In the genomic region with DNA sequence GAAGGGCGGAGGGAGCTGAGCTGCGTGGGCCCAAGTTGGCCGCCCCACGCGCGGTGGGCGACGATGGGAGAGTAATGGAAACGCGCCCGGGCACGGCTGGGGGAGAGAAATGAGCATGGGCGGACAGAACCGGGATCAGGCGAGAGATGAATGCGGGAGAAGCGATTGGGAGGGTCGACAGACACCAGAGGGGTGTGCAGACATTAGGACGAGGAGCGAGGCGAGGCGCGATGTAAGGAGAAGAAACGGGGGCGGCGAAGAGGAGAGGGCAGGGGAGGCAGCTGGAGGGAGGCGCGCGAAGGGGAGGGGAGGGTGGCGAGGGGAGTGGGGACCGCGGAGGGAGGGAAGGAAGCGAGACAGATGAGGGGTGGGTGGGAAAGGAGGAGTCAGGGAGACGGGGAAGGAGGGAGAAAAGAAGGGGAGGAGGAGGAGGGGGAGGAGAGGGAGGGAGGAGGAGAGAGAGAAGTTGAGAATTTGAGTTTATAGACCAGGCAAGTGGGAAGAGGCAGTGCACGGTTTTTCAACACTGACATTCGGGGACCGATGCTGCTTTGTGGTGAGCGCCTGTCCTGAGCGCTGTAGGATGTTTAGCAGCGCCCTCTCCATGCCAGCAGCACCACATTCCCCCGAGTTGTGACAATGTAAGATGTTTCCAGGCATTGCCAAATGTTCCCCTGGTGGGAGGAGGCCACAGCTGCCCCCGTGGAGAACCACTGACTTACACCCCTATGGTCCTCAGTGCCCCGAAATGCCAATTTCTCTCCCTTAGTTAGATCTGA, we compare ENCODE assay signal across 13 cellular contexts. TPM values are rescaled to one million over a fixed set of nuclear protein-coding genes. Genes with fewer than 3 reads are reported as not detected.
DNase-seq lines count a peak whose midpoint lies in the region; ATAC-seq and TF ChIP-seq lines count a peak whose summit lies in the region.
"Had no signal": no experiment of that assay in that cellular context is flagged by ENCODE, and none has a peak within 500 bp of the region (broad histone marks: within the 10 kb centered on the region; RNA-seq: fewer than 3 reads in every experiment).

A gene (minus strand): TSS at position 256 of the 779 bp plus-strand sequence. CDS start 437 bp downstream, outside the sequence.

- H3K27ac Mint-ChIP-seq in GM23338 = no peak within 1 kb of the TSS
- no peak within 1 kb of the TSS for H3K27ac Mint-ChIP-seq in dendritic cell treated with granulocyte-macrophage colony-stimulating factor and Interleukin-4, amounts not matched to agents 40 ng/mL and 50 ng/mL, for 4 days

- no peaks in the 10 kb centered on the region; the same call in 2 of the 3 replicates for H3K36me3 Mint-ChIP-seq in GM23338 (ENCODE audit: low read depth)
- no peaks in the 10 kb centered on the region for H3K36me3 Mint-ChIP-seq in dendritic cell treated with granulocyte-macrophage colony-stimulating factor and Interleukin-4, amounts not matched to agents 40 ng/mL and 50 ng/mL, for 4 days (ENCODE audit: low read depth)

- no peaks in the 10 kb centered on the region for H4K20me1 ChIP-seq in GM23338 (replicated peaks; ENCODE audit: insufficient read depth)

- peak within 1 kb of the TSS; percentile 55 for H4K8ac ChIP-seq in neuronal stem cell (ENCODE audit: low read depth, low read length)

- no peaks in the 10 kb centered on the region for H3K36me3 ChIP-seq in GM23338 (ENCODE audit: insufficient read depth)
- H3K36me3 ChIP-seq in neuronal stem cell (replicated peaks in 1 of 2; ENCODE audit: control insufficient read depth in 2 of 2, insufficient read depth in 2 of 2, low read length in 2 of 2) = no peaks in the 10 kb centered on the region
- H3K36me3 ChIP-seq: neutrophil, tibial nerve had no signal

- TF ChIP-seq CTCF in GM23338 (conservative IDR thresholded peaks at IDR 0.05; ENCODE audit: low read depth in 2 of 2) = no peak; a peak in 1 of 4 replicates

- H3K9me3 Mint-ChIP-seq in GM23338 = no peaks in the 10 kb centered on the region; the same call in none of the 3 replicates
- H3K9me3 Mint-ChIP-seq in dendritic cell treated with granulocyte-macrophage colony-stimulating factor and Interleukin-4, amounts not matched to agents 40 ng/mL and 50 ng/mL, for 4 days = no peaks in the 10 kb centered on the region

- no peak within 1 kb of the TSS for H3K27ac ChIP-seq in GM23338 (ENCODE audit: low read depth)
- no peak within 1 kb of the TSS for H3K27ac ChIP-seq in neuronal stem cell (replicated peaks; ENCODE audit: low read length)
- H3K27ac ChIP-seq: neutrophil, VCaP had no signal

- H3K4me3 ChIP-seq in GM23338 = peak within 1 kb of the TSS; percentile 67
- peak within 1 kb of the TSS in 1 of 2 donors; percentile 15 for H3K4me3 ChIP-seq in neuronal stem cell (ENCODE audit: low read length in 2 of 2)

- H3K79me2 ChIP-seq in GM23338 (replicated peaks; ENCODE audit: insufficient read depth) = no peaks in the 10 kb centered on the region

- intact Hi-C loops in dendritic cell treated with granulocyte-macrophage colony-stimulating factor and Interleukin-4, amounts not matched to agents 40 ng/mL and 50 ng/mL, for 4 days (cut with micrococcal nuclease) = no loop called here

- peak within 1 kb of the TSS; percentile 55 for H3K9ac ChIP-seq in neuronal stem cell (ENCODE audit: low read depth, low read length, poor library complexity)

- H3K14ac ChIP-seq in neuronal stem cell (ENCODE audit: low read length) = no peak within 1 kb of the TSS

- H3K4me1 ChIP-seq in GM23338 (ENCODE audit: insufficient read depth) (peaks cover 12% of the 10 kb centered on the region; the same call in 1 of the 2 replicates), neuronal stem cell (ENCODE audit: control insufficient read depth in 2 of 2, insufficient read depth in 1 of 2, low read depth in 1 of 2, low read length in 2 of 2) (peaks cover 6 to 15% of the 10 kb centered on the region in 2 donors)

- H3K23ac ChIP-seq in neuronal stem cell (ENCODE audit: low read depth, low read length, poor library complexity) = peak within 1 kb of the TSS; percentile 83

- no peak within 1 kb of the TSS for H2AK5ac ChIP-seq in neuronal stem cell (ENCODE audit: low read depth, low read length)

- no peaks in the 10 kb centered on the region for H3K9me2 ChIP-seq in GM23338 (ENCODE audit: insufficient read depth)

- H3K4me2 ChIP-seq in GM23338 (peak within 1 kb of the TSS; percentile 87), neuronal stem cell (ENCODE audit: insufficient read depth, low read length, poor library complexity, severe bottlenecking) (peak within 1 kb of the TSS; percentile 38)

- no peak within 1 kb of the TSS for H4K91ac ChIP-seq in neuronal stem cell (ENCODE audit: low read depth, low read length, poor library complexity)

- peak within 1 kb of the TSS; percentile 75 for H3K18ac ChIP-seq in neuronal stem cell (ENCODE audit: low read length)

- no peak within 1 kb of the TSS for H2AFZ ChIP-seq in GM23338
- H2AFZ ChIP-seq in neuronal stem cell (ENCODE audit: low read length) = peak within 1 kb of the TSS; percentile 71

- DNase-seq in GM23338 (ENCODE audit: low spot score) (peak; percentile 69), NCI-H146 treated with DMSO at 0.1 percent for 48 hours (lab: John Stamatoyannopoulos, UW; ENCODE audit: unreplicated experiment) (peak; percentile 38), neuronal stem cell (ENCODE audit: low spot score) (no peak), T-helper 2 cell (no peak), cerebellar nuclear complex (lab: John Stamatoyannopoulos, UW) (no peak)
- DNase-seq: activated effector memory CD4-positive, alpha-beta T cell treated with anti-CD3 and anti-CD28 coated beads, Interleukin-2, amount 50 U/mL, for 16 hours had no signal

- H3F3A ChIP-seq in GM23338 (replicated peaks; ENCODE audit: low read depth) = peaks cover 14% of the 10 kb centered on the region

- peak within 1 kb of the TSS; percentile 21 for H2BK15ac ChIP-seq in neuronal stem cell (ENCODE audit: low read length)

- no peak within 1 kb of the TSS for H2BK5ac ChIP-seq in neuronal stem cell (ENCODE audit: low read length)

- H3K4me3 Mint-ChIP-seq in GM23338 = peak within 1 kb of the TSS; percentile 76
- peak within 1 kb of the TSS; percentile 39 for H3K4me3 Mint-ChIP-seq in dendritic cell treated with granulocyte-macrophage colony-stimulating factor and Interleukin-4, amounts not matched to agents 40 ng/mL and 50 ng/mL, for 4 days

- peaks cover 22% of the 10 kb centered on the region for H3K4me1 Mint-ChIP-seq in GM23338
- H3K4me1 Mint-ChIP-seq in dendritic cell treated with granulocyte-macrophage colony-stimulating factor and Interleukin-4, amounts not matched to agents 40 ng/mL and 50 ng/mL, for 4 days (ENCODE audit: low read depth) = peaks cover 37% of the 10 kb centered on the region

- H3K27me3 ChIP-seq in GM23338 (ENCODE audit: insufficient read depth) = peaks cover 94% of the 10 kb centered on the region
- H3K27me3 ChIP-seq in neuronal stem cell (ENCODE audit: control insufficient read depth in 3 of 3, insufficient read depth in 3 of 3, low read depth in 1 of 3, low read length in 3 of 3) = peaks cover 32 to 93% (median 77%) of the 10 kb centered on the region in 3 experiments

- peaks cover 0 to 4% of the 10 kb centered on the region in 2 donors for H3K9me3 ChIP-seq in neuronal stem cell (replicated peaks in 1 of 2; ENCODE audit: control insufficient read depth in 2 of 2, insufficient read depth in 1 of 2, low read depth in 1 of 2, low read length in 2 of 2)
- H3K9me3 ChIP-seq: neutrophil, tibial nerve had no signal

- H3K79me1 ChIP-seq in neuronal stem cell (ENCODE audit: low read depth, low read length) = peaks cover under 1% of the 10 kb centered on the region

- ATAC-seq in GM23338 = peak; percentile 2; the same call in 2 of the 3 replicates
- no peak for ATAC-seq in GM21723 (IDR thresholded peaks at IDR 0.05; ENCODE audit: unreplicated experiment)
- ATAC-seq in HG03565 (IDR thresholded peaks at IDR 0.05; ENCODE audit: unreplicated experiment) = no peak

- H2BK12ac ChIP-seq in neuronal stem cell (ENCODE audit: low read length) = no peak within 1 kb of the TSS

- H3K27me3 Mint-ChIP-seq in GM23338 (ENCODE audit: insufficient read depth, low read depth, poor library complexity) = peaks cover 76% of the 10 kb centered on the region
- peaks cover 73% of the 10 kb centered on the region for H3K27me3 Mint-ChIP-seq in dendritic cell treated with granulocyte-macrophage colony-stimulating factor and Interleukin-4, amounts not matched to agents 40 ng/mL and 50 ng/mL, for 4 days

- H2BK120ac ChIP-seq in neuronal stem cell (ENCODE audit: low read depth, low read length) = no peak within 1 kb of the TSS

- no CpG with 5 or more reads among the region's 43 CpGs for WGBS in neuronal stem cell (ENCODE audit: extremely low coverage in 2 of 2, insufficient read length in 2 of 2, insufficient replicate concordance in 1 of 2), 2 donors

- no peak within 1 kb of the TSS for H3K4ac ChIP-seq in neuronal stem cell (ENCODE audit: low read length)

RNA-seq across cellular contexts. Expression of the gene that starts here (rescaled TPM):
- total RNA-seq in GM23338 (2014; rRNA removed; shearing (Covaris generic)) = 1.4 and 1.6 TPM in 2 replicates
- polyA plus RNA-seq in GM23338 (2016; fragmentation: Nextera tagmentation; extraction: Ambion mirVana) = 0.32 and 0.37 TPM in 2 replicates
- 0.33 TPM for polyA plus RNA-seq in neuronal stem cell (2013, experiment 1 of 2)
- 0.30 TPM for polyA plus RNA-seq in neuronal stem cell (2013, experiment 2 of 2)
- total RNA-seq: HT1080 had no signal

Comparison
In these comparisons a context has a peak if more than half of its experiments do, and no peak if none do; other contexts are left out.
1. DNase-seq: peak in GM23338 (single experiment) and NCI-H146 treated with DMSO at 0.1 percent for 48 hours (single experiment); none in neuronal stem cell (single experiment), T-helper 2 cell (0 of 5) and cerebellar nuclear complex (0 of 2).